In the genomic region with DNA sequence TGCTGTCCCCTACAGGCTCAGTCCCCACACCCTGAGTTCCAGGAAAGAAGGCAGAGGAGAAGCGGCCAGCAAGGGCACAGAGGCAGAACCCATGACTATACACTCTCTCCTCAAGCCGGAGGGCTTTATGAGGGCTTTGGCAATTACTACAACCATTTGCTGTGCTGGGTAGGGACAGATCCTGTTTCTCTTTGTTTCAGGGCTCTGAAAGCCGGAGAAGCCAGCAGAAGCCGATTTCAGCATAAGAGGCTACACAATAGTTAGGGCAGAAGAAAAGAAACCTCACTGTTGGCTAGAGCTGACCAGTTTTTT, we compare ENCODE assay signal across 14 cellular contexts. TPM values are rescaled to one million over a fixed set of nuclear protein-coding genes. Genes with fewer than 3 reads are reported as not detected.
DNase-seq lines count a peak whose midpoint lies in the region; ATAC-seq, FAIRE-seq and TF ChIP-seq lines count a peak whose summit lies in the region.
"Had no signal": no experiment of that assay in that cellular context is flagged by ENCODE, and none has a peak within 500 bp of the region (broad histone marks: within the 10 kb centered on the region; RNA-seq: fewer than 3 reads in every experiment).

No MANE protein-coding gene starts in this region.

- FAIRE-seq in RCC 7860 (lab: Jason Lieb, UNC), result no peak
- FAIRE-seq: astrocyte had no signal

- peak overlapping the region; percentile 39; the same call in 1 of the 2 replicates for H3K9ac ChIP-seq in HUES48 (ENCODE audit: low read depth, low read length)

- H3K9me2 ChIP-seq in OCI-LY7 (ENCODE audit: insufficient read depth, low read length), result no peaks in the 10 kb centered on the region

- H3K4me2 ChIP-seq in OCI-LY7 (ENCODE audit: low read length), result peak overlapping the region; percentile 61

- no peak for DNase-seq in OCI-LY7 (ENCODE audit: low spot score)
- no peak for DNase-seq in immature natural killer cell
- no peak for DNase-seq in NCI-H1105 (lab: John Stamatoyannopoulos, UW)
- no peak for DNase-seq in HPDE6-E6E7 (ENCODE audit: extremely low spot score)
- no peak for DNase-seq in RCC 7860 (ENCODE audit: low spot score)
- DNase-seq: activated CD8-positive, alpha-beta memory T cell treated with anti-CD3 and anti-CD28 coated beads for 24 hours; stimulated activated CD4-positive, alpha-beta T cell treated with anti-CD3 and anti-CD28 coated beads, Interleukin-12 subunit alpha, Interleukin-12 subunit beta, amount 100 ng/mL, for 4 hours; stimulated activated naive CD8-positive, alpha-beta T cell treated with anti-CD3 and anti-CD28 coated beads, Interleukin-15, amount 100 ng/mL, for 72 hours had no signal

- H3K27me3 ChIP-seq in HUES48 (ENCODE audit: control insufficient read depth, insufficient read depth, low read length), result no peaks in the 10 kb centered on the region

- no peaks in the 10 kb centered on the region for H4K20me1 ChIP-seq in OCI-LY7 (ENCODE audit: insufficient read depth, low read length)

- H3K9me3 Mint-ChIP-seq in immature natural killer cell, result no peaks in the 10 kb centered on the region
- H3K9me3 Mint-ChIP-seq: stimulated activated naive CD8-positive, alpha-beta T cell treated with anti-CD3 and anti-CD28 coated beads, Interleukin-15, amount 100 ng/mL, for 72 hours had no signal

- H3K36me3 Mint-ChIP-seq in immature natural killer cell, result peaks cover 6 to 31% (median 9%) of the 10 kb centered on the region in 3 donors

- H3K79me2 ChIP-seq in OCI-LY7 (ENCODE audit: insufficient read depth, low read depth, low read length), result no peaks in the 10 kb centered on the region

- CTCF ChIA-PET in OCI-LY7 (lab: Charles Lee; ENCODE audit: unreplicated experiment), result no interaction called here

- BruUV-seq in OCI-LY7 (replicated peaks; lab: Mats Ljungman, UMichigan), result no TSS peak

- H3K4me3 ChIP-seq in HUES48 (ENCODE audit: low read depth, low read length) (no peak overlapping the region), OCI-LY7 (ENCODE audit: low read depth, low read length, poor library complexity, severe bottlenecking) (peak overlapping the region; percentile 28), skin epidermis (no peak overlapping the region)

- intact Hi-C loops in OCI-LY7 (cut with micrococcal nuclease; ENCODE audit: unreplicated experiment), result no loop called here

- peaks cover 0 to 10% (median 3%) of the 10 kb centered on the region in 3 donors for H3K27me3 Mint-ChIP-seq in immature natural killer cell (ENCODE audit: low read depth in 3 of 3)
- H3K27me3 Mint-ChIP-seq: stimulated activated naive CD8-positive, alpha-beta T cell treated with anti-CD3 and anti-CD28 coated beads, Interleukin-15, amount 100 ng/mL, for 72 hours had no signal

- H3K4me1 Mint-ChIP-seq in immature natural killer cell, result peaks cover 30 to 32% of the 10 kb centered on the region in 2 donors

- peak overlapping the region in 4 of 6 donors; percentile 10 to 46 (median 26) for H3K27ac Mint-ChIP-seq in immature natural killer cell
- H3K27ac Mint-ChIP-seq: stimulated activated naive CD8-positive, alpha-beta T cell treated with anti-CD3 and anti-CD28 coated beads, Interleukin-15, amount 100 ng/mL, for 72 hours had no signal

- peak overlapping the region; percentile 79 for H3K27ac ChIP-seq in HUES48 (ENCODE audit: low read depth, low read length)
- H3K27ac ChIP-seq in OCI-LY7 (ENCODE audit: low read depth, low read length, poor library complexity, severe bottlenecking), result peak overlapping the region; percentile 86
- peak overlapping the region in 16 of 21 experiments; percentile 8 to 81 (median 69) for H3K27ac ChIP-seq in skin epidermis

- POLR2A ChIA-PET in OCI-LY7 (lab: Charles Lee), result no interaction called here

- no peak for ATAC-seq in SK-N-SH treated with all-trans-retinoic acid at 6 μM for 48 hours
- ATAC-seq: stimulated activated naive CD8-positive, alpha-beta T cell treated with anti-CD3 and anti-CD28 coated beads, Interleukin-15, amount 100 ng/mL, for 72 hours had no signal

- H3K4me3 Mint-ChIP-seq in immature natural killer cell, result no peak overlapping the region
- H3K4me3 Mint-ChIP-seq: stimulated activated naive CD8-positive, alpha-beta T cell treated with anti-CD3 and anti-CD28 coated beads, Interleukin-15, amount 100 ng/mL, for 72 hours had no signal

- no peak for TF ChIP-seq CTCF in OCI-LY7 (conservative IDR thresholded peaks at IDR 0.05; ENCODE audit: low read length)

- H3K36me3 ChIP-seq in HUES48 (ENCODE audit: control insufficient read depth, insufficient read depth, low read length), result peaks cover 40% of the 10 kb centered on the region
- H3K36me3 ChIP-seq in OCI-LY7 (ENCODE audit: insufficient read depth, low read length), result peaks cover 41% of the 10 kb centered on the region

- H3K4me1 ChIP-seq in HUES48 (ENCODE audit: control insufficient read depth, insufficient read depth, low read length), result peaks cover 39% of the 10 kb centered on the region
- peaks cover 67% of the 10 kb centered on the region for H3K4me1 ChIP-seq in OCI-LY7 (ENCODE audit: insufficient read depth, low read length, poor library complexity, severe bottlenecking)

- H3K9me3 ChIP-seq in HUES48 (ENCODE audit: control insufficient read depth, insufficient read depth, low read length), result no peaks in the 10 kb centered on the region
- H3K9me3 ChIP-seq in OCI-LY7 (ENCODE audit: low read length), result no peaks in the 10 kb centered on the region

- H2AFZ ChIP-seq in OCI-LY7 (ENCODE audit: low read length), result no peak overlapping the region

TF ChIP-seq in SK-N-SH treated with all-trans-retinoic acid at 6 μM for 48 hours, 23 proteins besides CTCF, POLR2A, EP300 and RAD21:
- TF ChIP-seq, protein P1, sequence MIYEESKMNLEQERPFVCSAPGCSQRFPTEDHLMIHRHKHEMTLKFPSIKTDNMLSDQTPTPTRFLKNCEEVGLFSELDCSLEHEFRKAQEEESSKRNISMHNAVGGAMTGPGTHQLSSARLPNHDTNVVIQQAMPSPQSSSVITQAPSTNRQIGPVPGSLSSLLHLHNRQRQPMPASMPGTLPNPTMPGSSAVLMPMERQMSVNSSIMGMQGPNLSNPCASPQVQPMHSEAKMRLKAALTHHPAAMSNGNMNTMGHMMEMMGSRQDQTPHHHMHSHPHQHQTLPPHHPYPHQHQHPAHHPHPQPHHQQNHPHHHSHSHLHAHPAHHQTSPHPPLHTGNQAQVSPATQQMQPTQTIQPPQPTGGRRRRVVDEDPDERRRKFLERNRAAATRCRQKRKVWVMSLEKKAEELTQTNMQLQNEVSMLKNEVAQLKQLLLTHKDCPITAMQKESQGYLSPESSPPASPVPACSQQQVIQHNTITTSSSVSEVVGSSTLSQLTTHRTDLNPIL (CRISPR knock-in tag; IDR thresholded peaks at IDR 0.05; ENCODE audit: low read depth), result no peak
- TF ChIP-seq PPARA (CRISPR knock-in tag; IDR thresholded peaks at IDR 0.05; ENCODE audit: borderline replicate concordance) (no peak), ISL1 (CRISPR knock-in tag; IDR thresholded peaks at IDR 0.05) (no peak), ZC3H10 (CRISPR knock-in tag; IDR thresholded peaks at IDR 0.05) (no peak), ESRRG (CRISPR knock-in tag; IDR thresholded peaks at IDR 0.05) (no peak), ARNTL (CRISPR knock-in tag; IDR thresholded peaks at IDR 0.05; ENCODE audit: borderline replicate concordance, low read depth) (no peak), ZNF565 (CRISPR knock-in tag; conservative IDR thresholded peaks at IDR 0.05; ENCODE audit: low read depth) (no peak), GLIS3 (CRISPR knock-in tag; IDR thresholded peaks at IDR 0.05) (no peak), TOX (CRISPR knock-in tag; IDR thresholded peaks at IDR 0.05; ENCODE audit: borderline replicate concordance) (no peak), ZFP30 (CRISPR knock-in tag; IDR thresholded peaks at IDR 0.05) (no peak), SNAI2 (CRISPR knock-in tag; IDR thresholded peaks at IDR 0.05) (no peak)
- TF ChIP-seq, protein P2, sequence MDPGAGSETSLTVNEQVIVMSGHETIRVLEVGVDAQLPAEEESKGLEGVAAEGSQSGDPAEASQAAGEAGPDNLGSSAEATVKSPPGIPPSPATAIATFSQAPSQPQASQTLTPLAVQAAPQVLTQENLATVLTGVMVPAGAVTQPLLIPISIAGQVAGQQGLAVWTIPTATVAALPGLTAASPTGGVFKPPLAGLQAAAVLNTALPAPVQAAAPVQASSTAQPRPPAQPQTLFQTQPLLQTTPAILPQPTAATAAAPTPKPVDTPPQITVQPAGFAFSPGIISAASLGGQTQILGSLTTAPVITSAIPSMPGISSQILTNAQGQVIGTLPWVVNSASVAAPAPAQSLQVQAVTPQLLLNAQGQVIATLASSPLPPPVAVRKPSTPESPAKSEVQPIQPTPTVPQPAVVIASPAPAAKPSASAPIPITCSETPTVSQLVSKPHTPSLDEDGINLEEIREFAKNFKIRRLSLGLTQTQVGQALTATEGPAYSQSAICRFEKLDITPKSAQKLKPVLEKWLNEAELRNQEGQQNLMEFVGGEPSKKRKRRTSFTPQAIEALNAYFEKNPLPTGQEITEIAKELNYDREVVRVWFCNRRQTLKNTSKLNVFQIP (CRISPR knock-in tag; IDR thresholded peaks at IDR 0.05; ENCODE audit: borderline replicate concordance, low read depth), result no peak
- TF ChIP-seq, protein P3, sequence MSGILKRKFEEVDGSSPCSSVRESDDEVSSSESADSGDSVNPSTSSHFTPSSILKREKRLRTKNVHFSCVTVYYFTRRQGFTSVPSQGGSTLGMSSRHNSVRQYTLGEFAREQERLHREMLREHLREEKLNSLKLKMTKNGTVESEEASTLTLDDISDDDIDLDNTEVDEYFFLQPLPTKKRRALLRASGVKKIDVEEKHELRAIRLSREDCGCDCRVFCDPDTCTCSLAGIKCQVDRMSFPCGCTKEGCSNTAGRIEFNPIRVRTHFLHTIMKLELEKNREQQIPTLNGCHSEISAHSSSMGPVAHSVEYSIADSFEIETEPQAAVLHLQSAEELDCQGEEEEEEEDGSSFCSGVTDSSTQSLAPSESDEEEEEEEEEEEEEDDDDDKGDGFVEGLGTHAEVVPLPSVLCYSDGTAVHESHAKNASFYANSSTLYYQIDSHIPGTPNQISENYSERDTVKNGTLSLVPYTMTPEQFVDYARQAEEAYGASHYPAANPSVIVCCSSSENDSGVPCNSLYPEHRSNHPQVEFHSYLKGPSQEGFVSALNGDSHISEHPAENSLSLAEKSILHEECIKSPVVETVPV (CRISPR knock-in tag; IDR thresholded peaks at IDR 0.05), result no peak

RNA-seq across cellular contexts. Expression of a gene that starts 13.9 kb away (rescaled TPM):
- 0.21 and 0.32 TPM in 2 replicates for total RNA-seq in OCI-LY7 (2014; rRNA removed; shearing (Covaris generic))
- total RNA-seq in OCI-LY7 (2022), result 0.22 and 0.25 TPM in 2 replicates
- polyA plus RNA-seq in immature natural killer cell, result not detected

RNA-seq across cellular contexts. Expression of a gene that starts 23.2 kb away (rescaled TPM):
- total RNA-seq in OCI-LY7 (2014; rRNA removed; shearing (Covaris generic)), result 0.13 TPM in 1 of 2 replicates, not detected in the other
- total RNA-seq in OCI-LY7 (2022), result not detected in 2 replicates
- not detected for polyA plus RNA-seq in immature natural killer cell
- total RNA-seq: astrocyte, HT-29, lung microvascular endothelial cell had no signal

RNA-seq across cellular contexts. Expression of a gene that starts 31.7 kb away (rescaled TPM):
- not detected in 2 replicates for total RNA-seq in OCI-LY7 (2014; rRNA removed; shearing (Covaris generic))
- total RNA-seq in OCI-LY7 (2022), result not detected in 2 replicates
- polyA plus RNA-seq in immature natural killer cell, result not detected
- total RNA-seq: astrocyte, HT-29, lung microvascular endothelial cell had no signal

RNA-seq across cellular contexts. Expression of a gene that starts 39.5 kb away (rescaled TPM):
- total RNA-seq in OCI-LY7 (2014; rRNA removed; shearing (Covaris generic)), result 5.9 and 10.0 TPM in 2 replicates
- 8.0 and 11.3 TPM in 2 replicates for total RNA-seq in OCI-LY7 (2022)
- 1 to 10 TPM; 2.0 to 5.1 (median 3.6) TPM for polyA plus RNA-seq in immature natural killer cell
